1 cellular context compared by ENCODE assay signal in the genomic region with DNA sequence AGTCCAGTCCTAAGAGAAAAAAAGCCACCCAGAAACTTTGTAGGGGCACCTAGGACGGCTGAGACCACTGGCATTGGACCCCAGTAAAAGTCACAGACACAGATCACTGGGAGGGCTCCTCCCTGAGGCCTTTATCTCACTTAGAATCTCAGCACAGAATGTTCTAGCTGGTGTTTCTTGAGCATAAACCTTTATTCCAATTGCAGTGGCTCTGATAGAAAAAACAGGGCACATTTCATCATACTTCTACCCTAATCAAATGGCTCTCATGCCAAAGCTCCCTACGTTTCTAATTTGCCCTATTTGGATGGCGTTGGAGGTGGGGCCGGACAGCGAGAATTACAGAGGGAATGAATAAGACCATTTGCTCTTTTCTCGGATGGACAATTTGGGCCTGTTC.
TF ChIP-seq lines count a peak whose summit lies in the region.

No MANE protein-coding gene starts in this region.

TF ChIP-seq in HepG2, 621 proteins besides CTCF, POLR2A, EP300 and RAD21:
- no peak for TF ChIP-seq ZSCAN22 (CRISPR knock-in tag; IDR thresholded peaks at IDR 0.05)
